In genomic region chr11:134655189-134655937, GRCh38 we compare ENCODE assay signal across 19 cellular contexts.
A peak's percentile ranks its signal among the peaks of the same experiment; 100 is the strongest.
DNase-seq lines count a peak whose midpoint lies in the region; ATAC-seq and TF ChIP-seq lines count a peak whose summit lies in the region.
"Had no signal": no experiment of that assay in that cellular context is flagged by ENCODE, and none has a peak within 500 bp of the region (broad histone marks: within the 10 kb centered on the region; RNA-seq: fewer than 3 reads in every experiment).

No MANE protein-coding gene starts in this region.

- DNase-seq in CD14-positive monocyte (ENCODE audit: low spot score) (peak; percentile 22), islet precursor cell (peak; percentile 47), progenitor cell of endocrine pancreas (ENCODE audit: low spot score, unreplicated experiment) (peak; percentile 4), middle frontal gyrus (ENCODE audit: extremely low spot score, low spot score) (no peak)
- DNase-seq in Jurkat, Clone E6-1 (ENCODE audit: low read depth, low spot score), result peak; percentile 67
- DNase-seq: activated CD4-positive, CD25-positive, alpha-beta regulatory T cell; activated gamma-delta T cell; brain microvascular endothelial cell; Karpas-422; left ventricle myocardium superior; NCI-H1092; NCI-H1930; NCI-H345; transverse colon had no signal

- no peak overlapping the region for H3K4me3 Mint-ChIP-seq in CD14-positive monocyte
- H3K4me3 Mint-ChIP-seq in progenitor cell of endocrine pancreas (ENCODE audit: low read depth), result no peak overlapping the region

- peaks cover 7 to 27% (median 13%) of the 10 kb centered on the region in 7 donors for H3K9me3 Mint-ChIP-seq in CD14-positive monocyte
- H3K9me3 Mint-ChIP-seq in progenitor cell of endocrine pancreas (ENCODE audit: low read depth), result no peaks in the 10 kb centered on the region

- H3K27me3 Mint-ChIP-seq in CD14-positive monocyte (ENCODE audit: low read depth in 3 of 3) (peaks cover 2 to 5% (median 3%) of the 10 kb centered on the region in 3 donors), progenitor cell of endocrine pancreas (peaks cover 22% of the 10 kb centered on the region)

- no peaks in the 10 kb centered on the region for H3K4me1 Mint-ChIP-seq in CD14-positive monocyte
- H3K4me1 Mint-ChIP-seq in progenitor cell of endocrine pancreas (ENCODE audit: low read depth), result no peaks in the 10 kb centered on the region

- no peaks in the 10 kb centered on the region for H3K36me3 Mint-ChIP-seq in CD14-positive monocyte
- no peaks in the 10 kb centered on the region for H3K36me3 Mint-ChIP-seq in progenitor cell of endocrine pancreas (ENCODE audit: insufficient read depth)
- H3K36me3 Mint-ChIP-seq: CD8-positive, alpha-beta memory T cell had no signal

- peak overlapping the region; percentile 40 for H3K4me3 ChIP-seq in Jurkat, Clone E6-1 (ENCODE audit: low read length)
- H3K4me3 ChIP-seq: GM12878, transverse colon had no signal

- no peak for TF ChIP-seq CTCF in CD14-positive monocyte (IDR thresholded peaks at IDR 0.05)
- TF ChIP-seq CTCF in progenitor cell of endocrine pancreas (IDR thresholded peaks at IDR 0.05; ENCODE audit: unreplicated experiment), result no peak

- ATAC-seq in GM19324 (IDR thresholded peaks at IDR 0.05; ENCODE audit: low FRiP score, unreplicated experiment), result no peak
- ATAC-seq in GM18520 (IDR thresholded peaks at IDR 0.05; ENCODE audit: unreplicated experiment), result no peak
- ATAC-seq: GM12878, HCT116, left ventricle myocardium superior had no signal

- intact Hi-C loops in CD14-positive monocyte (cut with micrococcal nuclease), result no loop called here

- H3K27ac Mint-ChIP-seq in CD14-positive monocyte, result no peak overlapping the region
- H3K27ac Mint-ChIP-seq in progenitor cell of endocrine pancreas, result no peak overlapping the region
